In genomic region chr14:50791201-50791600, GRCh38 we compare ENCODE assay signal across 15 cellular contexts. TPM values are rescaled to one million over a fixed set of nuclear protein-coding genes. Genes with fewer than 3 reads are reported as not detected.
DNase-seq lines count a peak whose midpoint lies in the region; ATAC-seq and TF ChIP-seq lines count a peak whose summit lies in the region.
"Had no signal": no experiment of that assay in that cellular context is flagged by ENCODE, and none has a peak within 500 bp of the region (broad histone marks: within the 10 kb centered on the region; RNA-seq: fewer than 3 reads in every experiment).

No MANE protein-coding gene starts in this region.

- H3K27me3 Mint-ChIP-seq in CD4-positive, alpha-beta memory T cell = no peaks in the 10 kb centered on the region
- no peaks in the 10 kb centered on the region for H3K27me3 Mint-ChIP-seq in activated naive CD8-positive, alpha-beta T cell
- no peaks in the 10 kb centered on the region for H3K27me3 Mint-ChIP-seq in chondrocyte (ENCODE audit: low read depth)

- no peak overlapping the region for H3K27ac ChIP-seq in CD4-positive, alpha-beta memory T cell (ENCODE audit: low read depth, low read length)
- H3K27ac ChIP-seq: adrenal gland, sigmoid colon had no signal

- no peak overlapping the region for H3K4me3 Mint-ChIP-seq in CD4-positive, alpha-beta memory T cell
- H3K4me3 Mint-ChIP-seq in activated naive CD8-positive, alpha-beta T cell = peak overlapping the region; percentile 61
- H3K4me3 Mint-ChIP-seq in chondrocyte (ENCODE audit: unreplicated experiment) = no peak overlapping the region

- H3K36me3 ChIP-seq in CD4-positive, alpha-beta memory T cell (ENCODE audit: insufficient read depth, low read length) = no peaks in the 10 kb centered on the region
- no peaks in the 10 kb centered on the region for H3K36me3 ChIP-seq in mucosa of descending colon (ENCODE audit: low read depth)

- no peak for DNase-seq in CD4-positive, alpha-beta memory T cell
- DNase-seq in NCI-H2171 (lab: John Stamatoyannopoulos, UW) (no peak), chondrocyte (ENCODE audit: low spot score) (no peak), mucosa of descending colon (no peak)
- DNase-seq: adrenal gland; effector CD4-positive, alpha-beta T cell; head of caudate nucleus; mesendoderm; NCI-H2081 treated with DMSO at 0.1 percent for 48 hours; SHP77; sigmoid colon had no signal

- H3K27ac Mint-ChIP-seq in CD4-positive, alpha-beta memory T cell = peak overlapping the region; percentile 20 to 92 (median 79)
- peak overlapping the region; percentile 88 for H3K27ac Mint-ChIP-seq in activated naive CD8-positive, alpha-beta T cell
- no peak overlapping the region for H3K27ac Mint-ChIP-seq in chondrocyte (ENCODE audit: unreplicated experiment)

- ATAC-seq in GM18861 (IDR thresholded peaks at IDR 0.05; ENCODE audit: unreplicated experiment) = peak; percentile 24
- peak; percentile 31 for ATAC-seq in HG02852 (IDR thresholded peaks at IDR 0.05; ENCODE audit: unreplicated experiment)
- no peak for ATAC-seq in mucosa of descending colon
- ATAC-seq in GM18870 (IDR thresholded peaks at IDR 0.05; ENCODE audit: unreplicated experiment) = no peak

- no peak overlapping the region for H3K4me3 ChIP-seq in CD4-positive, alpha-beta memory T cell (ENCODE audit: low read length in 2 of 2)
- H3K4me3 ChIP-seq in mucosa of descending colon = no peak overlapping the region
- H3K4me3 ChIP-seq: adrenal gland, sigmoid colon had no signal

- H3K36me3 Mint-ChIP-seq in CD4-positive, alpha-beta memory T cell = peaks cover 26 to 38% of the 10 kb centered on the region in 2 donors
- H3K36me3 Mint-ChIP-seq in activated naive CD8-positive, alpha-beta T cell = peaks cover 16% of the 10 kb centered on the region
- H3K36me3 Mint-ChIP-seq in chondrocyte (ENCODE audit: low read depth) = peaks cover 12% of the 10 kb centered on the region

- CTCF ChIA-PET in CD4-positive, alpha-beta memory T cell (lab: Charles Lee; ENCODE audit: partially characterized antibody) = interaction anchor here (0.6 to 11.4 kb wide), 6 partner anchors 15 to 69 kb away, joined by 3 to 132 read pairs (median 6); no protein-coding TSS in a partner anchor

- no peaks in the 10 kb centered on the region for H3K27me3 ChIP-seq in CD4-positive, alpha-beta memory T cell (ENCODE audit: insufficient read depth, low read length)
- H3K27me3 ChIP-seq: adrenal gland, sigmoid colon had no signal

- intact Hi-C loops in CD4-positive, alpha-beta memory T cell (cut with micrococcal nuclease) = no loop called here
- intact Hi-C loops in mucosa of descending colon (cut with DNase I, micrococcal nuclease) = no loop called here

- POLR2A ChIA-PET in CD4-positive, alpha-beta memory T cell (lab: Charles Lee; ENCODE audit: partially characterized antibody) = interaction anchor here (2.0 to 3.8 kb wide), 3 partner anchors 32 to 69 kb away, joined by 11 to 26 read pairs (median 16); partner anchors contain the start of gene NIN

- TF ChIP-seq CTCF in chondrocyte (IDR thresholded peaks at IDR 0.05) (no peak), mucosa of descending colon (IDR thresholded peaks at IDR 0.05) (no peak)

- H3K9me3 Mint-ChIP-seq in CD4-positive, alpha-beta memory T cell = no peaks in the 10 kb centered on the region
- no peaks in the 10 kb centered on the region for H3K9me3 Mint-ChIP-seq in activated naive CD8-positive, alpha-beta T cell (ENCODE audit: low read depth)
- H3K9me3 Mint-ChIP-seq in chondrocyte (ENCODE audit: low read depth) = no peaks in the 10 kb centered on the region

- peaks cover 57 to 87% (median 71%) of the 10 kb centered on the region in 4 donors for H3K4me1 Mint-ChIP-seq in CD4-positive, alpha-beta memory T cell
- H3K4me1 Mint-ChIP-seq in activated naive CD8-positive, alpha-beta T cell (ENCODE audit: low read depth) = peaks cover 85% of the 10 kb centered on the region
- peaks cover 40% of the 10 kb centered on the region for H3K4me1 Mint-ChIP-seq in chondrocyte (ENCODE audit: low read depth)

- peaks cover 63% of the 10 kb centered on the region for H3K4me1 ChIP-seq in CD4-positive, alpha-beta memory T cell (ENCODE audit: insufficient read depth, low read length)
- H3K4me1 ChIP-seq in mucosa of descending colon (ENCODE audit: low read depth) = no peaks in the 10 kb centered on the region

- no peaks in the 10 kb centered on the region for H3K9me3 ChIP-seq in CD4-positive, alpha-beta memory T cell (ENCODE audit: control insufficient read depth in 1 of 2, low read length in 2 of 2)
- no peaks in the 10 kb centered on the region for H3K9me3 ChIP-seq in mucosa of descending colon
- H3K9me3 ChIP-seq: adrenal gland, sigmoid colon had no signal

RNA-seq across cellular contexts. Expression of gene NIN, which starts 39.8 kb away (rescaled TPM):
- 100 to 1,000 TPM in 1 of 2 experiments, 10 to 100 TPM in 1; 99.7 to 102 TPM for total RNA-seq in CD4-positive, alpha-beta memory T cell
- polyA plus RNA-seq in CD4-positive, alpha-beta memory T cell = 10 to 100 TPM in 1 of 2 donors, 1 to 10 TPM in 1; 8.5 to 50.1 TPM
- total RNA-seq in chondrocyte = 43.5 to 46.9 TPM (median 45.0 TPM) in 3 replicates
- total RNA-seq in mucosa of descending colon = 10 to 100 TPM; 20.5 to 36.3 (median 27.9) TPM

Comparison
In these comparisons a context has a peak if more than half of its experiments do, and no peak if none do; other contexts are left out.
1. ATAC-seq: peak in GM18861 (single experiment) and HG02852 (single experiment); none in mucosa of descending colon (single experiment) and GM18870 (single experiment).